Comparison of ENCODE assay signal across 1 cellular context in genomic region chr6:106796754-106797153, GRCh38.
TF ChIP-seq lines count a peak whose summit lies in the region.

No MANE protein-coding gene starts in this region.

TF ChIP-seq in GM23338, 12 proteins besides CTCF, POLR2A, EP300 and RAD21 (continued from another document):
- no peak for TF ChIP-seq REST (IDR thresholded peaks at IDR 0.05; ENCODE audit: unreplicated experiment)
